In the genomic region with DNA sequence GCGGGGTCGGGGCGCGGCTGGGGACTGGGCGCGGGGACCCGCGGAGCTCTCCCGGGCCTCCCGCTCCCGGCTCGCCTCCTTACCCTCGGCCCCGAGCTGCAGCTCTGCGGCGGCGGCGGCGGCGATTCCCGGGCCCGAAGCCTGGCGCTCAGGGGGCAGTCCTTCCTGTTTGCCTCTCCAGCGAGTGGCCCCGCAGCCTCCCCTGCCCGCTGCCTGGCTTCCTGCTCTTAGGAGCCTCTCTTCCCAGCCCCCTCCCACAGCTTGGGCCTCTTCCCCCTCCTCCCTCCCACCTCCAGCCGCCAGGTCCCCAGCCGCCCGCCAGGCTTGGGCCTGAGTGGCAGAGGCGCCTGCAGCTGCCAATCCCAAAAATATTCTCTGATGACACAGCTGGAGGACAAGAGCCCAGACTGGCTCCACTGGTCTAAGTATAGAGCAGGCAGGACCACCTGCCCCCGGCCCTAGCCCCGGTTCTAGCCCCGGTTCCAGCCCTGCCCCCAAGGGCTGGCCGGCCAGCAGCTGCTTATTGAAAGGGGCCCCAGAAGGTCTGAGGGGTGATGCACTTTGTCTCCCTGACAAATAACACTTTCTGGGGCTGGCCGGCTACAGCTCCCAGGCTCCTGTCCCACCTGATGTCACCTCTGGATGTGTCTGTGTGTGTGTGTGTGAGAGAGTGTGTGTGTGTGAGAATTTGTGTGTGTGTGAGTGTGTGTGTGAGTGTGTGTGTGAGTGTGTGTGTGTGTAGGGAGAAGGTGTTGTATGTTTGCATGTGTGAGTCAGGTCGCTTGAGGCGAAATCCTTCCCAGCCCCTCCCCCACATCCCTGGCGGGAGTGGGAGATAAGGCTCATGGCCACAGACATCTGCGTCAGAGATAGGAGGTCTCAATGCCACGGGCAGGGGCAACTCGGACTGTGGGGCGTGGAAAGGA, we compare ENCODE assay signal across 8 cellular contexts. TPM values are rescaled to one million over a fixed set of nuclear protein-coding genes. Genes with fewer than 3 reads are reported as not detected.
DNase-seq lines count a peak whose midpoint lies in the region; ATAC-seq and TF ChIP-seq lines count a peak whose summit lies in the region.

A gene (minus strand): TSS at position 229 of the 926 bp plus-strand sequence. CDS start 307 bp downstream, outside the sequence.

- DNase-seq in AG10803 (ENCODE audit: low read depth) (peak; percentile 77), HFF-Myc (ENCODE audit: extremely low read depth, low read depth) (peak; percentile 22), NOMO-1 treated with DMSO at 0.1 percent for 48 hours (lab: John Stamatoyannopoulos, UW; ENCODE audit: unreplicated experiment) (peak; percentile 36), cerebellum (ENCODE audit: low spot score) (peak; percentile 72), inferior parietal cortex (ENCODE audit: extremely low spot score) (peak; percentile 23), skeletal muscle cell (ENCODE audit: low read depth) (peak; percentile 51)

- no peak for ATAC-seq in GM21381 (IDR thresholded peaks at IDR 0.05; ENCODE audit: unreplicated experiment)
- ATAC-seq in GM18505 (IDR thresholded peaks at IDR 0.05; ENCODE audit: unreplicated experiment), result no peak

- peak within 1 kb of the TSS; percentile 68 for H3K4me3 ChIP-seq in AG10803 (ENCODE audit: low read length)
- H3K4me3 ChIP-seq in HFF-Myc (replicated peaks; ENCODE audit: low read depth, low read length), result peak within 1 kb of the TSS; percentile 51
- peak within 1 kb of the TSS; percentile 67 for H3K4me3 ChIP-seq in skeletal muscle cell (ENCODE audit: low read depth, low read length)

- TF ChIP-seq CTCF in AG10803 (conservative IDR thresholded peaks at IDR 0.05; ENCODE audit: low read length) (no peak), HFF-Myc (IDR thresholded peaks at IDR 0.05; ENCODE audit: low read depth, low read length, missing control alignments) (no peak)

- TF ChIP-seq POLR2A in GM18505 (IDR thresholded peaks at IDR 0.05; ENCODE audit: borderline replicate concordance, extremely low read depth, insufficient read depth, insufficient read length), result no peak

RNA-seq across cellular contexts. Expression of the gene that starts here (rescaled TPM):
- total RNA-seq in cerebellum, result 43.1 TPM

Comparison
In these comparisons a context has a peak if more than half of its experiments do, and no peak if none do; other contexts are left out.
1. DNase-seq: peak in every context shown above with its lines; median percentile 77 in AG10803; 72 in cerebellum; 51 in skeletal muscle cell; 36 in NOMO-1 treated with DMSO at 0.1 percent for 48 hours; 23 in inferior parietal cortex; 22 in HFF-Myc.